In the genomic region with DNA sequence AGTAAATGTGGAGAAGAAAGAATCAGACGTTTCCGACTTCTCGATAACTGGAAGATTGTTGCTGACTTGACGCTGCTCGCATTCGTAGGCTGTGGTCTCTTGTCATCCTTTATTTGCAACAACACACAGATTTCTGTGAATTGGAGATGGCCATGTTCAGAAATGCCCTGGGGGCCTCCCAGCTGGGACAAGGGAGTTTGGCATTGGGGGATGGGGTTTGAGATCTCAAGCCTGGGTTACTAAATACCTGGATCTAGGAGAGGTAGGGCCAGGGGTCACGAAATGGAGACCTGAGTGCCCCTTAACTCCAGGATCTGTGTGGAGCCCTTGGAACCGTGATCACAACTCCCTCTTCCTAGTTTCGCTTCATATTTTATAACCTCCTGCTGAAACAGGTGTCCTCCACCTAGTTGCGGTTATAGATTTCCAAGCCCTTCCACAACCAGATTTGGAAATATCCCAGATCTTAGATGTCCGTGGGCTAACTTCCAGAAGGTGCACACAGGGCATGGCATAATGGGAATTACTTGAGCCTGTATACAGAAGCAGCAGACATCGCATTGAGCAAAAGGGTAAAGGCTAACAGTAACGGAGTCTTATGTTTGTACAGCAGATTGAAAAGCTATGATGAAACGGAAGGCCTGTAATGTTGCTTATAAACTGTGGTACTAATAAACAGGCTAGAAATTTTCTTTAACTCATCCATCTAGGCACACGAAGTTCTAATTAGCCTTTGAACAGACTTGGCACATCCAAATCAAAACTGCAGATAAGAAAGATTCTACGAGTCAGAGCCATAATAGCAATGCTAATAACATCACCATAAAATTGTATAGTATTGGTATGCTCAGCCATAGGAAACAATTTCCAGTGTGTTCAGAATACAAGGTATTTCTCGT, we compare ENCODE assay signal across 9 cellular contexts. TPM values are rescaled to one million over a fixed set of nuclear protein-coding genes. Genes with fewer than 3 reads are reported as not detected.
DNase-seq lines count a peak whose midpoint lies in the region; ATAC-seq and TF ChIP-seq lines count a peak whose summit lies in the region.
"Had no signal": no experiment of that assay in that cellular context is flagged by ENCODE, and none has a peak within 500 bp of the region (broad histone marks: within the 10 kb centered on the region; RNA-seq: fewer than 3 reads in every experiment).

No MANE protein-coding gene starts in this region.

- peak overlapping the region; percentile 100 for H3K27ac ChIP-seq in left ventricle myocardium inferior (replicated peaks)

- peak; percentile 14 for DNase-seq in NCI-H345 (lab: John Stamatoyannopoulos, UW)
- DNase-seq in NCI-H345 treated with DMSO at 0.1 percent for 48 hours (lab: John Stamatoyannopoulos, UW; ENCODE audit: unreplicated experiment), result no peak
- peak; percentile 51 for DNase-seq in NCI-H2227 treated with DMSO at 0.1 percent for 48 hours (lab: John Stamatoyannopoulos, UW)
- peak; percentile 17 to 58 for DNase-seq in activated naive CD4-positive, alpha-beta T cell treated with anti-CD3 and anti-CD28 coated beads, Interleukin-2, amount 50 U/mL, for 72 hours (ENCODE audit: low spot score in 2 of 2)
- no peak for DNase-seq in left ventricle myocardium inferior
- DNase-seq in sciatic nerve (ENCODE audit: low spot score), result no peak
- DNase-seq in activated CD4-positive, CD25-positive, alpha-beta regulatory T cell (lab: John Stamatoyannopoulos, UW), result no peak

- peak overlapping the region; percentile 88 for H3K4me3 ChIP-seq in left ventricle myocardium inferior

- H3K36me3 ChIP-seq in left ventricle myocardium inferior, result no peaks in the 10 kb centered on the region

- H3K27me3 ChIP-seq in left ventricle myocardium inferior (ENCODE audit: low read depth), result no peaks in the 10 kb centered on the region

- H3K36me3 Mint-ChIP-seq in activated naive CD4-positive, alpha-beta T cell treated with anti-CD3 and anti-CD28 coated beads, Interleukin-2, amount 50 U/mL, for 72 hours, result peaks cover 11% of the 10 kb centered on the region in 2 donors
- H3K36me3 Mint-ChIP-seq: activated naive CD4-positive, alpha-beta T cell treated with anti-CD3 and anti-CD28 coated beads, Interleukin-2, amount 50 U/mL, for 24 hours had no signal

- peaks cover 61% of the 10 kb centered on the region for H3K4me1 ChIP-seq in left ventricle myocardium inferior

- no peak overlapping the region for H3K27ac Mint-ChIP-seq in activated naive CD4-positive, alpha-beta T cell treated with anti-CD3 and anti-CD28 coated beads, Interleukin-2, amount 50 U/mL, for 72 hours

- TF ChIP-seq CTCF in left ventricle myocardium inferior (IDR thresholded peaks at IDR 0.05; ENCODE audit: borderline replicate concordance), result no peak

- no peak for ATAC-seq in activated naive CD4-positive, alpha-beta T cell treated with anti-CD3 and anti-CD28 coated beads, Interleukin-2, amount 50 U/mL, for 72 hours
- ATAC-seq in sciatic nerve (peak; percentile 12), GM19455 (IDR thresholded peaks at IDR 0.05; ENCODE audit: unreplicated experiment) (no peak)

- H3K9me3 Mint-ChIP-seq in activated naive CD4-positive, alpha-beta T cell treated with anti-CD3 and anti-CD28 coated beads, Interleukin-2, amount 50 U/mL, for 72 hours, result no peaks in the 10 kb centered on the region
- H3K9me3 Mint-ChIP-seq: activated naive CD4-positive, alpha-beta T cell treated with anti-CD3 and anti-CD28 coated beads, Interleukin-2, amount 50 U/mL, for 24 hours had no signal

- no peaks in the 10 kb centered on the region for H3K9me3 ChIP-seq in left ventricle myocardium inferior (replicated peaks)

- intact Hi-C loops in left ventricle myocardium inferior (cut with micrococcal nuclease) (no loop called here), sciatic nerve (cut with DNase I) (no loop called here)

RNA-seq across cellular contexts. Expression of a gene that starts 1.0 kb away (rescaled TPM):
- total RNA-seq in activated naive CD4-positive, alpha-beta T cell treated with anti-CD3 and anti-CD28 coated beads, Interleukin-2, amount 50 U/mL, for 72 hours, result 10 to 100 TPM; 14.0 to 22.2 TPM
- total RNA-seq in left ventricle myocardium inferior (13.4 TPM), sciatic nerve (21.6 TPM)

RNA-seq across cellular contexts. Expression of a gene that starts 48.6 kb away (rescaled TPM):
- 100 to 1,000 TPM; 101 to 109 TPM for total RNA-seq in activated naive CD4-positive, alpha-beta T cell treated with anti-CD3 and anti-CD28 coated beads, Interleukin-2, amount 50 U/mL, for 72 hours
- total RNA-seq in left ventricle myocardium inferior, result 75.0 TPM
- total RNA-seq in sciatic nerve, result 75.7 TPM

RNA-seq across cellular contexts. Expression of a gene that starts 49.4 kb away (rescaled TPM):
- 10 to 100 TPM; 48.8 to 69.5 TPM for total RNA-seq in activated naive CD4-positive, alpha-beta T cell treated with anti-CD3 and anti-CD28 coated beads, Interleukin-2, amount 50 U/mL, for 72 hours
- total RNA-seq in left ventricle myocardium inferior, result 21.4 TPM
- 48.6 TPM for total RNA-seq in sciatic nerve

Comparison
In these comparisons a context has a peak if more than half of its experiments do, and no peak if none do; other contexts are left out.
1. DNase-seq: peak in NCI-H345 (single experiment), NCI-H2227 treated with DMSO at 0.1 percent for 48 hours (single experiment) and activated naive CD4-positive, alpha-beta T cell treated with anti-CD3 and anti-CD28 coated beads, Interleukin-2, amount 50 U/mL, for 72 hours (2 of 2); none in NCI-H345 treated with DMSO at 0.1 percent for 48 hours (single experiment), left ventricle myocardium inferior (single experiment), sciatic nerve (single experiment) and activated CD4-positive, CD25-positive, alpha-beta regulatory T cell (0 of 4).